ENCODE assay signal across 9 cellular contexts in genomic region chr4:96809563-96809962, GRCh38.
"Had no signal": no experiment of that assay in that cellular context is flagged by ENCODE, and none has a peak within 500 bp of the region (broad histone marks: within the 10 kb centered on the region; RNA-seq: fewer than 3 reads in every experiment).

No MANE protein-coding gene starts in this region.

- H3K4me1 ChIP-seq: HAP-1 had no signal

- DNase-seq: GM23248, GOT3, H7, H9, HCEC 1CT, HFFc6 had no signal

- H3K9ac ChIP-seq: GM23248 had no signal

- ATAC-seq: GM23338, HCT116 had no signal

- H3K9me3 ChIP-seq: HAP-1 had no signal

- H3K36me3 ChIP-seq: HAP-1 had no signal

- H3K27ac ChIP-seq: GM23248 had no signal

- H3K4me2 ChIP-seq: GM23338 had no signal

- H3K4me3 ChIP-seq: GM23248, GM23338, HAP-1 had no signal

- H2AFZ ChIP-seq: GM23248, GM23338 had no signal
